ENCODE assay signal across 10 cellular contexts in the genomic region with DNA sequence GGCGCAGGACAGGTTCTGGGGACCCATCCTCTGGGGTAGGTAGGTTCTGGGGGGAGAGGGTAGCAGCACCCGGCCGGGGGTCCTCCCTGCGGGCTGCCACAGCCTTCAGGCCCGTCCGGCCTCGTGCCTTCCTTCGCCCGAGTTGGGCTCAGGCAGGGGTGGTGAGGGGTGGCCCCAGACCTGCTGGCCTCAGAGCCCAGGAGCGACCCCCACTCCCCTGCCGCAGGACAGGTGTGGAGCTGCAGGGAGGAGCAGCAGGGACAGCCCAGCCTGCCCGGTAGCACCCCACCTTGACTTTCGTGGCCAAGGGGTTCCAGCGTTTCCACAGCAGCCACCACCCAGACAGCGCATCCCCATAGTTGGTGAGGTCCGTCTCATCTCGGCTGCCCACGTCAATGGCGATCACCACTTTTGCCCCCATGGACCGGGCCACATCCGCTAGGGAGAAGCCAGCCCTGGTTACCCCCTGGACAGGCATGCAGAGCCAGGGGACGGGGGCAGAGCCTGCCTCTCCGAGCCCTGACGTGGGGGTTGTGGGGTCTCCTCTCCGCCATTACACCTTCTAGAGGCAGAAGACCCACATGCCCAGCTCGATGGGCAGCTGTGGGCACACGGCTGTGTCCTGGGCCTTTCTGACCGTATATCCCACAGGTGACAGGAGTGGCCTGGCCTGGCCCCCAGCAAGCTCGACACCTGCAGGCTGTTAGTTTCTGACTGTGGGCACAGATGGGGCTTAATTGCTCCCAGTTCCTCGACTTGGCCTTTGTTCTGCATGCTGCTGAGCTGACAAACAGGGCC. TPM values are rescaled to one million over a fixed set of nuclear protein-coding genes. Genes with fewer than 3 reads are reported as not detected.
A peak's percentile ranks its signal among the peaks of the same experiment; 100 is the strongest.
DNase-seq lines count a peak whose midpoint lies in the region; ATAC-seq, FAIRE-seq and TF ChIP-seq lines count a peak whose summit lies in the region.
"Had no signal": no experiment of that assay in that cellular context is flagged by ENCODE, and none has a peak within 500 bp of the region (broad histone marks: within the 10 kb centered on the region; RNA-seq: fewer than 3 reads in every experiment).

No MANE protein-coding gene starts in this region.

- no peak for DNase-seq in activated T-cell treated with anti-CD3 and anti-CD28 coated beads, Interleukin-2, amount 50 U/mL, for 24 hours
- no peak for DNase-seq in activated T-cell treated with anti-CD3 and anti-CD28 coated beads, Interleukin-2, amount 50 U/mL, for 1 hour
- DNase-seq in GM12878 (ENCODE audit: low read depth, low spot score), result no peak
- peak; percentile 16 to 51 for DNase-seq in psoas muscle
- no peak for DNase-seq in activated gamma-delta T cell (lab: John Stamatoyannopoulos, UW)
- DNase-seq: NCI-H2029 treated with DMSO at 0.1 percent for 48 hours, nucleus accumbens had no signal

- no peak for TF ChIP-seq EP300 in GM12878 (IDR thresholded peaks at IDR 0.05; ENCODE audit: borderline replicate concordance in 1 of 2, control insufficient read depth in 1 of 2, low read depth in 2 of 2, low read length in 2 of 2)

- peak overlapping the region; percentile 78 for H3K4me2 ChIP-seq in GM12878 (ENCODE audit: control insufficient read depth, insufficient read depth)

- peaks cover 28% of the 10 kb centered on the region for H3K4me1 Mint-ChIP-seq in activated T-cell treated with anti-CD3 and anti-CD28 coated beads, Interleukin-2, amount 50 U/mL, for 24 hours (ENCODE audit: low read depth)

- H3K27me3 ChIP-seq in HUES64 (ENCODE audit: insufficient read depth, low read length) (peaks cover 20% of the 10 kb centered on the region), GM12878 (replicated peaks in 1 of 2; ENCODE audit: control insufficient read depth in 2 of 2, insufficient read depth in 2 of 2, low read length in 1 of 2) (no peaks in the 10 kb centered on the region), psoas muscle (ENCODE audit: insufficient read depth in 3 of 3, low read length in 2 of 3) (no peaks in the 10 kb centered on the region)

- no peaks in the 10 kb centered on the region for H3K36me3 Mint-ChIP-seq in activated T-cell treated with anti-CD3 and anti-CD28 coated beads, Interleukin-2, amount 50 U/mL, for 24 hours (ENCODE audit: low read depth)

- no peaks in the 10 kb centered on the region for H3K36me3 ChIP-seq in HUES64 (ENCODE audit: insufficient read depth, low read length)
- H3K36me3 ChIP-seq in GM12878 (ENCODE audit: control insufficient read depth in 2 of 2, insufficient read depth in 2 of 2, low read length in 1 of 2), result no peaks in the 10 kb centered on the region
- H3K36me3 ChIP-seq in psoas muscle (ENCODE audit: insufficient read depth in 1 of 2, low read depth in 1 of 2), result peaks cover 0 to 31% of the 10 kb centered on the region in 2 donors

- no peak overlapping the region for H3K27ac Mint-ChIP-seq in activated T-cell treated with anti-CD3 and anti-CD28 coated beads, Interleukin-2, amount 50 U/mL, for 24 hours

- FAIRE-seq in GM12878 (lab: Jason Lieb, UNC), result no peak

- ATAC-seq in GM12878 (no peak), psoas muscle (no peak), GM21528 (IDR thresholded peaks at IDR 0.05; ENCODE audit: low FRiP score, unreplicated experiment) (no peak), GM19023 (IDR thresholded peaks at IDR 0.05; ENCODE audit: unreplicated experiment) (no peak)

- intact Hi-C loops in GM12878 (cut with micrococcal nuclease; ENCODE audit: unreplicated experiment) (loop anchor here (10.0 kb wide), 1 partner anchor 62 kb away; no protein-coding TSS in a partner anchor), psoas muscle (cut with DNase I) (no loop called here)

- no peaks in the 10 kb centered on the region for H3K27me3 Mint-ChIP-seq in activated T-cell treated with anti-CD3 and anti-CD28 coated beads, Interleukin-2, amount 50 U/mL, for 24 hours

- H3K9me3 ChIP-seq in HUES64 (ENCODE audit: insufficient read depth, low read depth, low read length) (no peaks in the 10 kb centered on the region), GM12878 (replicated peaks; ENCODE audit: control insufficient read depth, insufficient read depth, low read length) (no peaks in the 10 kb centered on the region), psoas muscle (no peaks in the 10 kb centered on the region)

- no peak for TF ChIP-seq POLR2A in GM12878 (IDR thresholded peaks at IDR 0.05; ENCODE audit: low read depth, low read length)

- 91% methylated on average over 30 of the region's 30 CpGs for WGBS in HUES64
- 79% methylated on average over 30 of the region's 30 CpGs for WGBS in GM12878 (ENCODE audit: insufficient coverage, insufficient replicate concordance, low lambda C conversion rate, missing lambda C conversion rate)
- 89 to 91% (median 90%) methylated on average over 26 to 30 of the region's 30 CpGs for WGBS in psoas muscle, 3 donors

- no peaks in the 10 kb centered on the region for H3K9me3 Mint-ChIP-seq in activated T-cell treated with anti-CD3 and anti-CD28 coated beads, Interleukin-2, amount 50 U/mL, for 24 hours

- H3K4me1 ChIP-seq in HUES64 (ENCODE audit: insufficient read depth, low read length) (0 out of 2 replicates have a peak, but pooled peaks cover 7% of the 10 kb centered on the region), GM12878 (ENCODE audit: control insufficient read depth, insufficient read depth, low read length) (peaks cover 26% of the 10 kb centered on the region), psoas muscle (peaks cover 8% of the 10 kb centered on the region)

- H3K4me3 ChIP-seq in HUES64 (ENCODE audit: low read length) (peak overlapping the region; percentile 39; the same call in 1 of the 2 replicates), GM12878 (no peak overlapping the region), psoas muscle (no peak overlapping the region)

- POLR2A ChIA-PET in GM12878 (lab: Charles Lee), result no interaction called here

- TF ChIP-seq CTCF in GM12878 (IDR thresholded peaks at IDR 0.05 in 2 of 3, conservative IDR thresholded peaks at IDR 0.05 in 1 of 3; ENCODE audit: control insufficient read depth in 2 of 3, extremely low read depth in 1 of 3, insufficient read depth in 1 of 3, low read depth in 3 of 3, low read length in 3 of 3), result no peak
- no peak for TF ChIP-seq CTCF in psoas muscle (IDR thresholded peaks at IDR 0.05)

- SMC1A ChIA-PET in GM12878 (lab: Charles Lee; ENCODE audit: uncharacterized antibody, unreplicated experiment), result no interaction called here

- H2AFZ ChIP-seq in GM12878 (ENCODE audit: control insufficient read depth, low read depth, low read length), result peak overlapping the region; percentile 73

- no peaks in the 10 kb centered on the region for H4K20me1 ChIP-seq in GM12878 (ENCODE audit: control insufficient read depth, insufficient read depth)

- TF ChIP-seq RAD21 in GM12878 (IDR thresholded peaks at IDR 0.05; ENCODE audit: insufficient read depth, low read depth, low read length), result no peak

- RAD21 ChIA-PET in GM12878 (lab: Charles Lee; ENCODE audit: unreplicated experiment), result no interaction called here

- peak overlapping the region; percentile 75 for H3K4me3 Mint-ChIP-seq in activated T-cell treated with anti-CD3 and anti-CD28 coated beads, Interleukin-2, amount 50 U/mL, for 24 hours

- in situ Hi-C loops in GM12878 (cut with MboI), result no loop called here

- CTCF ChIA-PET in GM12878 (lab: Yijun Ruan, JAX), result no interaction called here

- no peak overlapping the region for H3K9ac ChIP-seq in HUES64 (ENCODE audit: low read depth, low read length)
- peak overlapping the region; percentile 1; the same call in 1 of the 2 replicates for H3K9ac ChIP-seq in GM12878 (ENCODE audit: control insufficient read depth, insufficient read depth, low read length)

- peaks cover 9% of the 10 kb centered on the region for H3K79me2 ChIP-seq in GM12878 (ENCODE audit: control insufficient read depth, insufficient read depth, low read length)

- H3K27ac ChIP-seq in HUES64 (ENCODE audit: low read depth, low read length) (no peak overlapping the region), GM12878 (ENCODE audit: control insufficient read depth, insufficient read depth) (peak overlapping the region; percentile 22; the same call in 1 of the 2 replicates), psoas muscle (no peak overlapping the region)

- no TSS peak for BruUV-seq in GM12878 (replicated peaks; lab: Mats Ljungman, UMichigan)

RNA-seq across cellular contexts. Expression of a gene that starts 3.5 kb away (rescaled TPM):
- polyA plus RNA-seq in HUES64 (2013, experiment 1 of 2), result 41.1 TPM
- 46.5 TPM for polyA plus RNA-seq in HUES64 (2013, experiment 2 of 2)
- total RNA-seq in GM12878 (2013; cell fraction: nucleolus; rRNA removed), result 50.1 and 60.0 TPM in 2 replicates
- total RNA-seq in GM12878 (2014; rRNA removed), result 18.8 and 23.1 TPM in 2 replicates
- total RNA-seq in GM12878 (2014; rRNA removed; fragmentation: Illumina TruSeq; extraction: Trizol), result 12.1 and 14.1 TPM in 2 replicates
- total RNA-seq in GM12878 (2021), result 35.1 and 37.2 TPM in 2 replicates
- 6.2 TPM for polyA plus RNA-seq in GM12878 (2011; ENCODE audit: low read depth)
- polyA plus RNA-seq in GM12878 (2011; rRNA removed), result 17.9 and 26.2 TPM in 2 replicates
- 29.2 and 44.8 TPM in 2 replicates for polyA plus RNA-seq in GM12878 (2011; cell fraction: cytosol; rRNA removed)
- 188 and 208 TPM in 2 replicates for polyA plus RNA-seq in GM12878 (2011; cell fraction: nucleus; rRNA removed)
- 21.6 and 25.4 TPM in 2 replicates for polyA plus RNA-seq in GM12878 (2012)
- polyA plus RNA-seq in GM12878 (2014; fragmentation: Illumina TruSeq; extraction: Trizol), result 12.8 and 13.3 TPM in 2 replicates
- polyA plus RNA-seq in GM12878 (2014; fragmentation: Nextera tagmentation; extraction: Ambion mirVana), result under 1 TPM; 0.13 to 0.51 TPM
- polyA plus RNA-seq in GM12878 (2014; rRNA removed), result 44.3 and 47.1 TPM in 2 replicates
- polyA plus RNA-seq in GM12878 (2016; fragmentation: Nextera tagmentation; extraction: Ambion mirVana), result 1 to 10 TPM; 1.4 to 8.9 TPM
- 17.3 and 26.8 TPM in 2 replicates for polyA minus RNA-seq in GM12878 (2011; rRNA and poly(A)+ RNA removed)
- 10.3 and 12.6 TPM in 2 replicates for polyA minus RNA-seq in GM12878 (2011; cell fraction: cytosol; rRNA and poly(A)+ RNA removed)
- 37.8 and 43.1 TPM in 2 replicates for polyA minus RNA-seq in GM12878 (2011; cell fraction: nucleus; rRNA and poly(A)+ RNA removed)
- total RNA-seq in psoas muscle, result 10 to 100 TPM in 1 of 4 donors, 1 to 10 TPM in 3; 4.8 to 11.2 (median 6.4) TPM
- 10 to 100 TPM in 1 of 3 donors, 1 to 10 TPM in 2; 4.9 to 11.0 (median 5.7) TPM for polyA plus RNA-seq in psoas muscle

RNA-seq across cellular contexts. Expression of a gene that starts 21.4 kb away (rescaled TPM):
- 0.25 TPM for polyA plus RNA-seq in HUES64 (2013, experiment 1 of 2)
- polyA plus RNA-seq in HUES64 (2013, experiment 2 of 2), result 0.19 TPM
- not detected in 2 replicates for total RNA-seq in GM12878 (2013; cell fraction: nucleolus; rRNA removed)
- total RNA-seq in GM12878 (2014; rRNA removed) (not detected in 2 replicates), GM12878 (2014; rRNA removed; fragmentation: Illumina TruSeq; extraction: Trizol) (not detected in 2 replicates), GM12878 (2021) (not detected in 2 replicates), psoas muscle (not detected)
- polyA plus RNA-seq in GM12878 (2011; ENCODE audit: low read depth), result not detected
- polyA plus RNA-seq in GM12878 (2011; rRNA removed) (not detected in 2 replicates), GM12878 (2014; fragmentation: Illumina TruSeq; extraction: Trizol) (not detected in 2 replicates), GM12878 (2014; fragmentation: Nextera tagmentation; extraction: Ambion mirVana) (not detected), GM12878 (2014; rRNA removed) (not detected in 2 replicates), GM12878 (2016; fragmentation: Nextera tagmentation; extraction: Ambion mirVana) (not detected), psoas muscle (under 1 TPM in 1 of 3 donors, not detected in 2; 0.01 TPM)
- not detected in 2 replicates for polyA plus RNA-seq in GM12878 (2011; cell fraction: cytosol; rRNA removed)
- polyA plus RNA-seq in GM12878 (2011; cell fraction: nucleus; rRNA removed), result not detected in 2 replicates
- 0.04 TPM in 1 of 2 replicates, not detected in the other for polyA plus RNA-seq in GM12878 (2012)
- polyA minus RNA-seq in GM12878 (2011; rRNA and poly(A)+ RNA removed), result not detected in 2 replicates
- not detected in 2 replicates for polyA minus RNA-seq in GM12878 (2011; cell fraction: cytosol; rRNA and poly(A)+ RNA removed)
- not detected in 2 replicates for polyA minus RNA-seq in GM12878 (2011; cell fraction: nucleus; rRNA and poly(A)+ RNA removed)

RNA-seq across cellular contexts. Expression of a gene that starts 39.4 kb away (rescaled TPM):
- polyA plus RNA-seq in HUES64 (2013, experiment 1 of 2), result 0.25 TPM
- polyA plus RNA-seq in HUES64 (2013, experiment 2 of 2), result 0.32 TPM
- 0.38 TPM in 1 of 2 replicates, not detected in the other for total RNA-seq in GM12878 (2013; cell fraction: nucleolus; rRNA removed)
- total RNA-seq in GM12878 (2014; rRNA removed) (0.16 TPM in 1 of 2 replicates, not detected in the other), GM12878 (2014; rRNA removed; fragmentation: Illumina TruSeq; extraction: Trizol) (not detected in 2 replicates), GM12878 (2021) (not detected in 2 replicates), psoas muscle (1 to 10 TPM in 3 of 4 donors, under 1 TPM in 1; 0.62 to 5.1 (median 2.5) TPM)
- not detected for polyA plus RNA-seq in GM12878 (2011; ENCODE audit: low read depth)
- polyA plus RNA-seq in GM12878 (2011; rRNA removed) (0.08 TPM in 1 of 2 replicates, not detected in the other), GM12878 (2014; fragmentation: Illumina TruSeq; extraction: Trizol) (not detected in 2 replicates), GM12878 (2014; fragmentation: Nextera tagmentation; extraction: Ambion mirVana) (not detected), GM12878 (2014; rRNA removed) (0.20 TPM in 1 of 2 replicates, not detected in the other), GM12878 (2016; fragmentation: Nextera tagmentation; extraction: Ambion mirVana) (not detected), psoas muscle (1 to 10 TPM in 1 of 3 donors, under 1 TPM in 2; 0.43 to 1.0 (median 0.83) TPM)
- 0.04 and 0.07 TPM in 2 replicates for polyA plus RNA-seq in GM12878 (2011; cell fraction: cytosol; rRNA removed)
- 0.76 and 0.96 TPM in 2 replicates for polyA plus RNA-seq in GM12878 (2011; cell fraction: nucleus; rRNA removed)
- polyA plus RNA-seq in GM12878 (2012), result 0.27 and 0.67 TPM in 2 replicates
- polyA minus RNA-seq in GM12878 (2011; rRNA and poly(A)+ RNA removed), result not detected in 2 replicates
- polyA minus RNA-seq in GM12878 (2011; cell fraction: cytosol; rRNA and poly(A)+ RNA removed), result not detected in 2 replicates
- polyA minus RNA-seq in GM12878 (2011; cell fraction: nucleus; rRNA and poly(A)+ RNA removed), result 0.36 and 0.38 TPM in 2 replicates

RNA-seq across cellular contexts. Expression of a gene that starts 39.6 kb away (rescaled TPM):
- polyA plus RNA-seq in HUES64 (2013, experiment 1 of 2), result 4.1 TPM
- 6.3 TPM for polyA plus RNA-seq in HUES64 (2013, experiment 2 of 2)
- 40.8 and 46.3 TPM in 2 replicates for total RNA-seq in GM12878 (2013; cell fraction: nucleolus; rRNA removed)
- total RNA-seq in GM12878 (2014; rRNA removed), result 3.9 and 4.7 TPM in 2 replicates
- 2.2 and 2.4 TPM in 2 replicates for total RNA-seq in GM12878 (2014; rRNA removed; fragmentation: Illumina TruSeq; extraction: Trizol)
- 6.3 and 7.1 TPM in 2 replicates for total RNA-seq in GM12878 (2021)
- polyA plus RNA-seq in GM12878 (2011; ENCODE audit: low read depth), result 2.1 TPM
- polyA plus RNA-seq in GM12878 (2011; rRNA removed), result 2.9 and 5.2 TPM in 2 replicates
- polyA plus RNA-seq in GM12878 (2011; cell fraction: cytosol; rRNA removed), result 6.5 and 10.0 TPM in 2 replicates
- polyA plus RNA-seq in GM12878 (2011; cell fraction: nucleus; rRNA removed), result 36.0 and 46.0 TPM in 2 replicates
- polyA plus RNA-seq in GM12878 (2012), result 7.4 and 9.7 TPM in 2 replicates
- 0.44 and 1.9 TPM in 2 replicates for polyA plus RNA-seq in GM12878 (2014; fragmentation: Illumina TruSeq; extraction: Trizol)
- under 1 TPM; 0.21 to 0.51 TPM for polyA plus RNA-seq in GM12878 (2014; fragmentation: Nextera tagmentation; extraction: Ambion mirVana)
- 5.2 and 7.6 TPM in 2 replicates for polyA plus RNA-seq in GM12878 (2014; rRNA removed)
- 1 to 10 TPM; 3.4 to 3.9 TPM for polyA plus RNA-seq in GM12878 (2016; fragmentation: Nextera tagmentation; extraction: Ambion mirVana)
- 1.5 and 4.2 TPM in 2 replicates for polyA minus RNA-seq in GM12878 (2011; rRNA and poly(A)+ RNA removed)
- 2.3 and 2.5 TPM in 2 replicates for polyA minus RNA-seq in GM12878 (2011; cell fraction: cytosol; rRNA and poly(A)+ RNA removed)
- 3.1 and 5.1 TPM in 2 replicates for polyA minus RNA-seq in GM12878 (2011; cell fraction: nucleus; rRNA and poly(A)+ RNA removed)
- total RNA-seq in psoas muscle, result 10 to 100 TPM in 2 of 4 donors, 1 to 10 TPM in 2; 6.7 to 11.2 (median 9.7) TPM
- polyA plus RNA-seq in psoas muscle, result 1 to 10 TPM; 5.7 to 9.9 (median 7.2) TPM

Comparison
In these comparisons a context has a peak if more than half of its experiments do, and no peak if none do; other contexts are left out.
1. DNase-seq: peak in psoas muscle (2 of 2); none in activated T-cell treated with anti-CD3 and anti-CD28 coated beads, Interleukin-2, amount 50 U/mL, for 24 hours (single experiment), activated T-cell treated with anti-CD3 and anti-CD28 coated beads, Interleukin-2, amount 50 U/mL, for 1 hour (single experiment), GM12878 (single experiment) and activated gamma-delta T cell (single experiment).